In the genomic region with DNA sequence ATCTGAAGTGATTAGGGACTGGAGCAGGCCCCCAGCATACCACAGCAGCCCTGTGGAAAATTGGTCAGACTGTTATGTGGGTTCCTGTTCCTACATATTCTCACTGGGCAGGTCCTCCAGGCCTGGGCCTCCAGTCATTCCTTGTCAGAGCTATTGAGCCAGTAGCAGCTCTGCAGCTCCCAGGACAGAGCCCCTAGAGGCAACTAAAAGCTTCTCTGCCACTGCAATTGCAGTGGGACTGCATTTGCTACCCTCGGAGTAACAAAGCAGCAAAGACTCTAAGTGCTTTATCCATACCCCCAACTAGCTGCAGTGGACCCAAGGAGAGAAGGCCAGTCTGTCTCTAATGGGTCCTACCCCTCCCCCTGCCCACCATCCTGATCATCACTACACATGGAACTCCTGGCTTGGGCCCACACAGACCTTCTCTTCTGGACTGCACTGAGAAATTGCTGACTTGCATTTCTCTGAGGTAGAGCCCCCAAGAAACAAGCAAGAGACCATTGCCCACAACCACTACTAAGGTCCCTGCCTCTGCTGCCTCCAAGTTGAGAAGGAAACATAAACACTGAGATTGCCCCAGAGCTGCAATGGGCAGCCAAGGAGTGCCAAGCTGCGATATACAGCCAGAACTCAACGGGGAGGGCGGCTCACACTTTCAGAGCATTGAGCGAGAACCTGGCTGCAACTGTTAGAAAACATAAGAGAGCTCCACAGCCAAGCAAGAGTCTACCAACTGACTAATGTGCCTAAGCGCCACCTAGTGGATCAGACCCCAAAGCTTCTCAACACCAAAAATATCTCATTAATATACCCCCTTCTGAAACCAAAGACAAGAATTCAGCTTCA, we compare ENCODE assay signal across 9 cellular contexts.
A peak's percentile ranks its signal among the peaks of the same experiment; 100 is the strongest.
DNase-seq lines count a peak whose midpoint lies in the region; ATAC-seq and TF ChIP-seq lines count a peak whose summit lies in the region.
"Had no signal": no experiment of that assay in that cellular context is flagged by ENCODE, and none has a peak within 500 bp of the region (broad histone marks: within the 10 kb centered on the region; RNA-seq: fewer than 3 reads in every experiment).

No MANE protein-coding gene starts in this region.

- no peaks in the 10 kb centered on the region for H3K36me3 ChIP-seq in OCI-LY1 (ENCODE audit: insufficient read depth, low read length)

- no peaks in the 10 kb centered on the region for H3K9me3 Mint-ChIP-seq in effector memory CD8-positive, alpha-beta T cell
- no peaks in the 10 kb centered on the region for H3K9me3 Mint-ChIP-seq in activated T-cell treated with anti-CD3 and anti-CD28 coated beads, Interleukin-2, amount 50 U/mL, for 4 hours

- TF ChIP-seq CTCF in OCI-LY1 (IDR thresholded peaks at IDR 0.05; ENCODE audit: low read length), result peak; percentile 75

- peak overlapping the region; percentile 45 for H3K27ac ChIP-seq in OCI-LY1 (ENCODE audit: low read depth, low read length, poor library complexity, severe bottlenecking)

- no peaks in the 10 kb centered on the region for H3K9me2 ChIP-seq in OCI-LY1 (ENCODE audit: low read depth, low read length)

- H3K4me2 ChIP-seq in OCI-LY1 (ENCODE audit: low read length), result no peak overlapping the region

- DNase-seq in NCI-H2196 (lab: John Stamatoyannopoulos, UW; ENCODE audit: unreplicated experiment), result peak; percentile 17
- no peak for DNase-seq in NCI-H2196 treated with DMSO at 0.1 percent for 48 hours (lab: John Stamatoyannopoulos, UW; ENCODE audit: unreplicated experiment)
- DNase-seq in effector memory CD8-positive, alpha-beta T cell, result peak in 2 of 3 experiments; percentile 5 to 8
- DNase-seq in pons (ENCODE audit: low spot score), result peak; percentile 56
- DNase-seq in activated T-cell treated with anti-CD3 and anti-CD28 coated beads, Interleukin-2, amount 50 U/mL, for 4 hours, result no peak

- no peak overlapping the region for H2AFZ ChIP-seq in OCI-LY1 (ENCODE audit: low read length)

- ATAC-seq in GM21528 (IDR thresholded peaks at IDR 0.05; ENCODE audit: low FRiP score, unreplicated experiment) (peak; percentile 89), HG03571 (IDR thresholded peaks at IDR 0.05; ENCODE audit: unreplicated experiment) (peak; percentile 75)
- ATAC-seq in effector memory CD8-positive, alpha-beta T cell (replicated peaks), result peak; percentile 58
- ATAC-seq in activated T-cell treated with anti-CD3 and anti-CD28 coated beads, Interleukin-2, amount 50 U/mL, for 4 hours, result no peak

- no peaks in the 10 kb centered on the region for H3F3A ChIP-seq in OCI-LY1 (ENCODE audit: insufficient read depth, low read length)

- peaks cover 0 to 3% of the 10 kb centered on the region in 2 donors for H3K4me1 Mint-ChIP-seq in effector memory CD8-positive, alpha-beta T cell (ENCODE audit: low read depth in 2 of 2)
- H3K4me1 Mint-ChIP-seq in activated T-cell treated with anti-CD3 and anti-CD28 coated beads, Interleukin-2, amount 50 U/mL, for 4 hours (ENCODE audit: low read depth), result no peaks in the 10 kb centered on the region
- H3K4me1 Mint-ChIP-seq: B cell had no signal

- no peak overlapping the region for H3K4me3 Mint-ChIP-seq in effector memory CD8-positive, alpha-beta T cell
- H3K4me3 Mint-ChIP-seq in activated T-cell treated with anti-CD3 and anti-CD28 coated beads, Interleukin-2, amount 50 U/mL, for 4 hours, result no peak overlapping the region
- H3K4me3 Mint-ChIP-seq: B cell had no signal

- no peaks in the 10 kb centered on the region for H4K20me1 ChIP-seq in OCI-LY1 (ENCODE audit: insufficient read depth, low read length)

- no peaks in the 10 kb centered on the region for H3K27me3 ChIP-seq in OCI-LY1 (ENCODE audit: insufficient read depth, low read length)

- H3K79me2 ChIP-seq in OCI-LY1 (ENCODE audit: insufficient read depth, low read length), result no peaks in the 10 kb centered on the region

- no peak overlapping the region for H3K27ac Mint-ChIP-seq in effector memory CD8-positive, alpha-beta T cell
- H3K27ac Mint-ChIP-seq: B cell had no signal

- no peaks in the 10 kb centered on the region for H3K9me3 ChIP-seq in OCI-LY1 (ENCODE audit: low read length)

- no peak overlapping the region for H3K9ac ChIP-seq in OCI-LY1 (ENCODE audit: low read length)

- no peak overlapping the region for H3K4me3 ChIP-seq in OCI-LY1 (ENCODE audit: low read depth, low read length, poor library complexity, severe bottlenecking)

- peaks cover 18% of the 10 kb centered on the region for H3K4me1 ChIP-seq in OCI-LY1 (ENCODE audit: insufficient read depth, low read length, severe bottlenecking)

- no peaks in the 10 kb centered on the region for H3K27me3 Mint-ChIP-seq in effector memory CD8-positive, alpha-beta T cell
- H3K27me3 Mint-ChIP-seq in activated T-cell treated with anti-CD3 and anti-CD28 coated beads, Interleukin-2, amount 50 U/mL, for 4 hours (ENCODE audit: low read depth), result no peaks in the 10 kb centered on the region
- H3K27me3 Mint-ChIP-seq: B cell had no signal

- H3K36me3 Mint-ChIP-seq in effector memory CD8-positive, alpha-beta T cell (ENCODE audit: insufficient read depth), result no peaks in the 10 kb centered on the region
- no peaks in the 10 kb centered on the region for H3K36me3 Mint-ChIP-seq in activated T-cell treated with anti-CD3 and anti-CD28 coated beads, Interleukin-2, amount 50 U/mL, for 4 hours (ENCODE audit: insufficient read depth)

Comparison
In these comparisons a context has a peak if more than half of its experiments do, and no peak if none do; other contexts are left out.
1. DNase-seq: peak in NCI-H2196 (single experiment), effector memory CD8-positive, alpha-beta T cell (2 of 3) and pons (single experiment); none in NCI-H2196 treated with DMSO at 0.1 percent for 48 hours (single experiment) and activated T-cell treated with anti-CD3 and anti-CD28 coated beads, Interleukin-2, amount 50 U/mL, for 4 hours (single experiment).
2. ATAC-seq: peak in GM21528 (single experiment), HG03571 (single experiment) and effector memory CD8-positive, alpha-beta T cell (single experiment); none in activated T-cell treated with anti-CD3 and anti-CD28 coated beads, Interleukin-2, amount 50 U/mL, for 4 hours (0 of 2).